8 cellular contexts compared by ENCODE assay signal in genomic region chr11:62054484-62055121, GRCh38.
A peak's percentile ranks its signal among the peaks of the same experiment; 100 is the strongest.
DNase-seq lines count a peak whose midpoint lies in the region; ATAC-seq and TF ChIP-seq lines count a peak whose summit lies in the region.

No MANE protein-coding gene starts in this region.

- in situ Hi-C loops in transverse colon (cut with MboI; ENCODE audit: low pct_ligation_motif_present in 1 of 4, low pct_unique_long_range_greater_than_20kb in 1 of 4, low sequenced_read_pairs in 3 of 4), result loop anchor here in 1 of 4 donors (25.0 kb wide), 1 partner anchor 167 kb away; the partner anchor contains the start of gene FADS3

- H3K27me3 Mint-ChIP-seq in MCF 10A (ENCODE audit: insufficient read depth, unreplicated experiment), result no peaks in the 10 kb centered on the region

- peaks cover 18% of the 10 kb centered on the region for H3K4me1 Mint-ChIP-seq in MCF 10A (ENCODE audit: insufficient read depth, unreplicated experiment)

- POLR2A ChIA-PET in MCF 10A (lab: Yijun Ruan, JAX), result interaction anchor here (0.9 to 36.1 kb wide), 5 partner anchors 8 to 156 kb away, joined by 4 to 1703 read pairs (median 4); partner anchors contain the start of gene FTH1

- H3K36me3 ChIP-seq in breast epithelium (no peaks in the 10 kb centered on the region), transverse colon (no peaks in the 10 kb centered on the region)

- H3K4me1 ChIP-seq in breast epithelium (no peaks in the 10 kb centered on the region), transverse colon (peaks cover 0 to 20% (median 6%) of the 10 kb centered on the region in 4 donors)

- no TSS peak for BruUV-seq in MCF 10A (replicated peaks; lab: Mats Ljungman, UMichigan)

- H3K9me3 ChIP-seq in breast epithelium (no peaks in the 10 kb centered on the region), transverse colon (no peaks in the 10 kb centered on the region)

- no peak for ATAC-seq in GM19035 (IDR thresholded peaks at IDR 0.05; ENCODE audit: unreplicated experiment)

- no peak overlapping the region for H3K4me3 ChIP-seq in breast epithelium
- no peak overlapping the region for H3K4me3 ChIP-seq in epithelial cell of proximal tubule (ENCODE audit: low read depth, low read length)
- no peak overlapping the region for H3K4me3 ChIP-seq in transverse colon

- 48 to 60% methylated on average over 5 to 8 of the region's 8 CpGs for WGBS in transverse colon (ENCODE audit: low coverage in 1 of 2), 2 donors

- CTCF ChIA-PET in MCF 10A (lab: Yijun Ruan, JAX), result interaction anchor here (0.6 to 7.3 kb wide), 36 partner anchors 8 to 258 kb away, joined by 3 to 123 read pairs (median 4); no protein-coding TSS in a partner anchor

- TF ChIP-seq EP300 in transverse colon (IDR thresholded peaks at IDR 0.05; ENCODE audit: low read depth), result no peak

- H3K27me3 ChIP-seq in breast epithelium (no peaks in the 10 kb centered on the region), transverse colon (no peaks in the 10 kb centered on the region)

- DNase-seq in MCF 10A (ENCODE audit: unreplicated experiment) (peak; percentile 93), breast epithelium (ENCODE audit: low spot score in 2 of 2) (no peak), NCI-H446 (lab: John Stamatoyannopoulos, UW) (peak; percentile 10 to 46), epithelial cell of proximal tubule (ENCODE audit: low read depth) (no peak), transverse colon (peak; percentile 72), dedifferentiated amniotic fluid mesenchymal stem cell (ENCODE audit: extremely low spot score) (no peak), iPS-NIHi7 (ENCODE audit: extremely low spot score) (no peak)

- H3K27ac Mint-ChIP-seq in MCF 10A (ENCODE audit: low read depth, unreplicated experiment), result peak overlapping the region; percentile 75

- H3K27ac ChIP-seq in breast epithelium (no peak overlapping the region), transverse colon (peak overlapping the region in 2 of 4 donors; percentile 3 to 54)

- H3K4me3 Mint-ChIP-seq in MCF 10A (ENCODE audit: unreplicated experiment), result peak overlapping the region; percentile 26

- H3K36me3 Mint-ChIP-seq in MCF 10A (ENCODE audit: insufficient read depth, unreplicated experiment), result no peaks in the 10 kb centered on the region

- no peaks in the 10 kb centered on the region for H3K9me3 Mint-ChIP-seq in MCF 10A (ENCODE audit: unreplicated experiment)

- TF ChIP-seq POLR2A in breast epithelium (IDR thresholded peaks at IDR 0.05), result no peak
- TF ChIP-seq POLR2A in transverse colon (IDR thresholded peaks at IDR 0.05), result no peak

- intact Hi-C loops in MCF 10A (cut with micrococcal nuclease), result loop anchor here (1.0 to 5.0 kb wide), 8 partner anchors 30 to 257 kb away; partner anchors contain the start of gene FTH1
- intact Hi-C loops in breast epithelium (cut with DNase I; ENCODE audit: low total_unique reads), result no loop called here
- intact Hi-C loops in transverse colon (cut with DNase I; ENCODE audit: low total_unique reads), result no loop called here

- TF ChIP-seq CTCF in MCF 10A (IDR thresholded peaks at IDR 0.05; ENCODE audit: unreplicated experiment) (peak; percentile 81), breast epithelium (IDR thresholded peaks at IDR 0.05) (no peak), epithelial cell of proximal tubule (conservative IDR thresholded peaks at IDR 0.05; ENCODE audit: low read depth, low read length) (peak; percentile 53), transverse colon (IDR thresholded peaks at IDR 0.05) (peak; percentile 44 to 86 (median 62))

Comparison
In these comparisons a context has a peak if more than half of its experiments do, and no peak if none do; other contexts are left out.
1. DNase-seq: peak in MCF 10A (single experiment), NCI-H446 (2 of 2) and transverse colon (single experiment); none in breast epithelium (0 of 2), epithelial cell of proximal tubule (single experiment), dedifferentiated amniotic fluid mesenchymal stem cell (single experiment) and iPS-NIHi7 (single experiment).
2. CTCF ChIP-seq: peak in MCF 10A (single experiment), epithelial cell of proximal tubule (single experiment) and transverse colon (5 of 5); none in breast epithelium (0 of 3).